Comparison of ENCODE assay signal across 19 cellular contexts in the genomic region with DNA sequence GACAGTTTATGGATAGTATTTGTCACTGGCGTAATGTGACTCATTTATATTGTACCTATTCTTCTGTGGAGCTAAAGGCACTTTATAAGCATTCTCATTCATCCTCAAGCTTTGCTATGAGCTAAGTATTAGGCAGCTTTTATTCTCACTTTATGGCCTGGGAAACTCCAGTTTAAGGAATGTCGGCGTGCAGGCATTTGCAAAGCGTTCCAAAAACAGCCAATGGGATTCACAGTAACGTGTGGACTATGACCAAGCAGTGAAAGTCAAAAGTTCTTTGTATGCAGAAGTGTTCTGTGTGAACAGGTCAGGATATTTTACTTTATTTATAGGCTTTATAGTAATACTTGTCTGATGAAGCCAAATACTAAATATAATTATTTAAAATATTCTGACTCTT.
DNase-seq lines count a peak whose midpoint lies in the region; ATAC-seq and TF ChIP-seq lines count a peak whose summit lies in the region.
"Had no signal": no experiment of that assay in that cellular context is flagged by ENCODE, and none has a peak within 500 bp of the region (broad histone marks: within the 10 kb centered on the region; RNA-seq: fewer than 3 reads in every experiment).

No MANE protein-coding gene starts in this region.

- WGBS in psoas muscle, 3 donors: 34 to 42% (median 37%) methylated on average over 5 of the region's 5 CpGs

- H3K36me3 Mint-ChIP-seq in Caco-2 (ENCODE audit: insufficient read depth, unreplicated experiment) (no peaks in the 10 kb centered on the region), nephron progenitor cell (ENCODE audit: low read depth) (no peaks in the 10 kb centered on the region)
- no peaks in the 10 kb centered on the region for H3K36me3 Mint-ChIP-seq in naive thymus-derived CD4-positive, alpha-beta T cell
- no peaks in the 10 kb centered on the region for H3K36me3 Mint-ChIP-seq in activated naive CD8-positive, alpha-beta T cell treated with anti-CD3 and anti-CD28 coated beads for 36 hours
- H3K36me3 Mint-ChIP-seq: activated naive CD8-positive, alpha-beta T cell treated with anti-CD3 and anti-CD28 coated beads, Interleukin-2, amount 10 ng/mL, durations not matched to agents 7 days and 5 days; immature natural killer cell had no signal

- POLR2A ChIA-PET in Caco-2 (lab: Charles Lee): no interaction called here
- POLR2A ChIA-PET in naive thymus-derived CD4-positive, alpha-beta T cell (lab: Charles Lee): no interaction called here

- CTCF ChIA-PET in Caco-2 (lab: Charles Lee): no interaction called here
- CTCF ChIA-PET in naive thymus-derived CD4-positive, alpha-beta T cell (lab: Charles Lee): no interaction called here

- H3K9me3 Mint-ChIP-seq in Caco-2 (ENCODE audit: unreplicated experiment) (no peaks in the 10 kb centered on the region), nephron progenitor cell (no peaks in the 10 kb centered on the region)
- H3K9me3 Mint-ChIP-seq in naive thymus-derived CD4-positive, alpha-beta T cell: peaks cover 0 to 4% (median 0%) of the 10 kb centered on the region in 11 donors
- no peaks in the 10 kb centered on the region for H3K9me3 Mint-ChIP-seq in activated naive CD8-positive, alpha-beta T cell treated with anti-CD3 and anti-CD28 coated beads for 36 hours
- H3K9me3 Mint-ChIP-seq: activated naive CD8-positive, alpha-beta T cell treated with anti-CD3 and anti-CD28 coated beads, Interleukin-2, amount 10 ng/mL, durations not matched to agents 7 days and 5 days; stimulated activated naive CD8-positive, alpha-beta T cell treated with anti-CD3 and anti-CD28 coated beads, Interleukin-15, Interleukin-2, amounts not matched to agents 100 ng/mL and 50 ng/mL, for 24 hours had no signal

- H3K4me1 Mint-ChIP-seq in Caco-2 (ENCODE audit: low read depth, unreplicated experiment) (peaks cover 17% of the 10 kb centered on the region), nephron progenitor cell (no peaks in the 10 kb centered on the region)
- H3K4me1 Mint-ChIP-seq in naive thymus-derived CD4-positive, alpha-beta T cell: no peaks in the 10 kb centered on the region
- H3K4me1 Mint-ChIP-seq in activated naive CD8-positive, alpha-beta T cell treated with anti-CD3 and anti-CD28 coated beads for 36 hours: no peaks in the 10 kb centered on the region
- H3K4me1 Mint-ChIP-seq: activated naive CD8-positive, alpha-beta T cell treated with anti-CD3 and anti-CD28 coated beads, Interleukin-2, amount 10 ng/mL, durations not matched to agents 7 days and 5 days; immature natural killer cell had no signal

- no peaks in the 10 kb centered on the region for H3K9me3 ChIP-seq in Caco-2
- H3K9me3 ChIP-seq in naive thymus-derived CD4-positive, alpha-beta T cell (ENCODE audit: control insufficient read depth in 2 of 3, low read length in 3 of 3): no peaks in the 10 kb centered on the region
- H3K9me3 ChIP-seq in psoas muscle: no peaks in the 10 kb centered on the region
- H3K9me3 ChIP-seq: right atrium auricular region, upper lobe of right lung had no signal

- H3K27ac Mint-ChIP-seq in Caco-2 (ENCODE audit: unreplicated experiment): no peak overlapping the region
- no peak overlapping the region for H3K27ac Mint-ChIP-seq in nephron progenitor cell
- no peak overlapping the region for H3K27ac Mint-ChIP-seq in naive thymus-derived CD4-positive, alpha-beta T cell
- H3K27ac Mint-ChIP-seq in activated naive CD8-positive, alpha-beta T cell treated with anti-CD3 and anti-CD28 coated beads for 36 hours: no peak overlapping the region
- H3K27ac Mint-ChIP-seq: activated naive CD8-positive, alpha-beta T cell treated with anti-CD3 and anti-CD28 coated beads, Interleukin-2, amount 10 ng/mL, durations not matched to agents 7 days and 5 days; immature natural killer cell; stimulated activated naive CD8-positive, alpha-beta T cell treated with anti-CD3 and anti-CD28 coated beads, Interleukin-15, Interleukin-2, amounts not matched to agents 100 ng/mL and 50 ng/mL, for 24 hours had no signal

- no peak overlapping the region for H3K27ac ChIP-seq in naive thymus-derived CD4-positive, alpha-beta T cell (ENCODE audit: low read depth, low read length)
- no peak overlapping the region for H3K27ac ChIP-seq in psoas muscle
- H3K27ac ChIP-seq: right atrium auricular region, upper lobe of right lung had no signal

- peak; percentile 44 to 48 for DNase-seq in Caco-2
- DNase-seq in NCI-H69 (lab: John Stamatoyannopoulos, UW): peak; percentile 58
- DNase-seq in fibroblast of the aortic adventitia (ENCODE audit: low read depth): peak; percentile 43
- peak; percentile 8 for DNase-seq in nephron progenitor cell
- no peak for DNase-seq in naive thymus-derived CD4-positive, alpha-beta T cell
- DNase-seq in AG08396 (ENCODE audit: low spot score): no peak
- DNase-seq in psoas muscle: no peak
- DNase-seq in activated naive CD8-positive, alpha-beta T cell treated with anti-CD3 and anti-CD28 coated beads for 36 hours: no peak
- DNase-seq: activated naive CD8-positive, alpha-beta T cell treated with anti-CD3 and anti-CD28 coated beads, Interleukin-2, amount 10 ng/mL, durations not matched to agents 7 days and 5 days; caudate nucleus; head of caudate nucleus; immature natural killer cell; Karpas-422; mesendoderm; NCI-H1417 treated with DMSO at 0.1 percent for 48 hours; upper lobe of right lung had no signal

- intact Hi-C loops in Caco-2 (cut with micrococcal nuclease; ENCODE audit: unreplicated experiment): no loop called here
- intact Hi-C loops in naive thymus-derived CD4-positive, alpha-beta T cell (cut with micrococcal nuclease): no loop called here
- intact Hi-C loops in psoas muscle (cut with DNase I): no loop called here

- H3K4me1 ChIP-seq in Caco-2 (peaks cover 12% of the 10 kb centered on the region), psoas muscle (no peaks in the 10 kb centered on the region)
- no peaks in the 10 kb centered on the region for H3K4me1 ChIP-seq in naive thymus-derived CD4-positive, alpha-beta T cell (ENCODE audit: control insufficient read depth in 2 of 2, insufficient read depth in 2 of 2, low read length in 2 of 2)
- H3K4me1 ChIP-seq: right atrium auricular region, upper lobe of right lung had no signal

- H3K36me3 ChIP-seq in Caco-2 (ENCODE audit: control insufficient read depth, insufficient read depth, low read length): no peaks in the 10 kb centered on the region
- H3K36me3 ChIP-seq in naive thymus-derived CD4-positive, alpha-beta T cell (ENCODE audit: control insufficient read depth in 2 of 3, insufficient read depth in 3 of 3, low read length in 3 of 3): no peaks in the 10 kb centered on the region
- H3K36me3 ChIP-seq in psoas muscle (ENCODE audit: insufficient read depth in 1 of 2, low read depth in 1 of 2): no peaks in the 10 kb centered on the region
- H3K36me3 ChIP-seq: right atrium auricular region, upper lobe of right lung had no signal

- H3K4me3 Mint-ChIP-seq in Caco-2 (ENCODE audit: unreplicated experiment) (no peak overlapping the region), nephron progenitor cell (no peak overlapping the region)
- H3K4me3 Mint-ChIP-seq in naive thymus-derived CD4-positive, alpha-beta T cell: no peak overlapping the region
- H3K4me3 Mint-ChIP-seq in activated naive CD8-positive, alpha-beta T cell treated with anti-CD3 and anti-CD28 coated beads for 36 hours: no peak overlapping the region
- H3K4me3 Mint-ChIP-seq: activated naive CD8-positive, alpha-beta T cell treated with anti-CD3 and anti-CD28 coated beads, Interleukin-2, amount 10 ng/mL, durations not matched to agents 7 days and 5 days; immature natural killer cell; stimulated activated naive CD8-positive, alpha-beta T cell treated with anti-CD3 and anti-CD28 coated beads, Interleukin-15, Interleukin-2, amounts not matched to agents 100 ng/mL and 50 ng/mL, for 24 hours had no signal

- BruUV-seq in Caco-2 (replicated peaks; lab: Mats Ljungman, UMichigan): no TSS peak

- no peaks in the 10 kb centered on the region for H3K27me3 ChIP-seq in Caco-2 (replicated peaks; ENCODE audit: control insufficient read depth, insufficient read depth, low read length)
- H3K27me3 ChIP-seq in naive thymus-derived CD4-positive, alpha-beta T cell (ENCODE audit: control insufficient read depth in 2 of 2, insufficient read depth in 2 of 2, low read length in 2 of 2): no peaks in the 10 kb centered on the region
- H3K27me3 ChIP-seq in psoas muscle (ENCODE audit: insufficient read depth in 3 of 3, low read length in 2 of 3): no peaks in the 10 kb centered on the region
- H3K27me3 ChIP-seq: right atrium auricular region, upper lobe of right lung had no signal

- H3K27me3 Mint-ChIP-seq in Caco-2 (ENCODE audit: insufficient read depth, unreplicated experiment) (no peaks in the 10 kb centered on the region), nephron progenitor cell (ENCODE audit: low read depth, poor library complexity) (no peaks in the 10 kb centered on the region)
- H3K27me3 Mint-ChIP-seq in naive thymus-derived CD4-positive, alpha-beta T cell: no peaks in the 10 kb centered on the region
- no peaks in the 10 kb centered on the region for H3K27me3 Mint-ChIP-seq in activated naive CD8-positive, alpha-beta T cell treated with anti-CD3 and anti-CD28 coated beads for 36 hours
- H3K27me3 Mint-ChIP-seq: activated naive CD8-positive, alpha-beta T cell treated with anti-CD3 and anti-CD28 coated beads, Interleukin-2, amount 10 ng/mL, durations not matched to agents 7 days and 5 days; stimulated activated naive CD8-positive, alpha-beta T cell treated with anti-CD3 and anti-CD28 coated beads, Interleukin-15, Interleukin-2, amounts not matched to agents 100 ng/mL and 50 ng/mL, for 24 hours had no signal

- no peak for TF ChIP-seq CTCF in Caco-2 (IDR thresholded peaks at IDR 0.05; ENCODE audit: insufficient read depth in 1 of 2, low read depth in 1 of 2, low read length in 1 of 2, severe bottlenecking in 1 of 2, unreplicated experiment in 1 of 2)
- no peak for TF ChIP-seq CTCF in fibroblast of the aortic adventitia (IDR thresholded peaks at IDR 0.05; ENCODE audit: insufficient read depth, low read length)
- TF ChIP-seq CTCF in nephron progenitor cell (IDR thresholded peaks at IDR 0.05): no peak
- TF ChIP-seq CTCF in psoas muscle (IDR thresholded peaks at IDR 0.05): no peak

- no peak for ATAC-seq in naive thymus-derived CD4-positive, alpha-beta T cell
- no peak for ATAC-seq in psoas muscle
- ATAC-seq: esophagus mucosa, upper lobe of right lung had no signal

- H3K4me3 ChIP-seq in Caco-2 (ENCODE audit: low read depth, low read length) (no peak overlapping the region), fibroblast of the aortic adventitia (ENCODE audit: low read depth, low read length) (no peak overlapping the region), psoas muscle (no peak overlapping the region)
- no peak overlapping the region for H3K4me3 ChIP-seq in naive thymus-derived CD4-positive, alpha-beta T cell (ENCODE audit: low read length)
- H3K4me3 ChIP-seq: right atrium auricular region, upper lobe of right lung had no signal

Comparison
In these comparisons a context has a peak if more than half of its experiments do, and no peak if none do; other contexts are left out.
1. DNase-seq: peak in Caco-2 (2 of 2), NCI-H69 (single experiment), fibroblast of the aortic adventitia (single experiment) and nephron progenitor cell (single experiment); none in naive thymus-derived CD4-positive, alpha-beta T cell (0 of 9), AG08396 (single experiment), psoas muscle (0 of 2) and activated naive CD8-positive, alpha-beta T cell treated with anti-CD3 and anti-CD28 coated beads for 36 hours (single experiment).